In the genomic region with DNA sequence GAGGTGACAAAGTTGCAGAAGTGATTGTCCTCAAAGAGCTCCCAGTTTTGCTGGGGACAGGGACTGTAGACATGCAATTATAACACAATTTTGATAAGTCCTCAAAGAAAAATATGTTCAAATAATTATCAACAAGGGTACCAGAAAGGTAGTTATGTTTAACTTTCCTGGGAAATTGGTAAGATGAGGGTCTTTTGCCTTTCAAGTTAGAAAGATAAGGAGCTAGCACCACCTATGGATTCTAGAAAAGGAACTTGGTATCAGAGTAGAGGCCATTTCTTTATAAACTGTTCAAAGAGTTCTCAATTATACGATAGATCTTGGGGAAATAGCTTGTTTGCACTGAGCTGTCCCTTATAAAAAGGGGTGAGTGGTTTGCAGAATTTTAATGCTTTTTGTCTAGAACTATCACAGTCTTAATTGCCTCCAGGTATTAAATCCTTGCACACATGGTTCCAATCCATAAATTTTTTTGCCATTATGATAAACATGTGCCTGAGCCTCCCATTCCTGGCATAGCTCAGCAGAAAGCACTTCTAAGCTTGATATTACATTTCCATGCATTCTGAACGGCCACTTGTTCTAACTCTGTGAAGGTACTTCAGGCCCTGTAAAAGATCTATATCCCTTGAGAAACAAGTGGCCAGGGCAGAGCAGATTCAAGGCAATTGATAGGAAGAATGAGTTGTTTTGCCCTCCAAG, we compare ENCODE assay signal across 19 cellular contexts.
"Had no signal": no experiment of that assay in that cellular context is flagged by ENCODE, and none has a peak within 500 bp of the region (broad histone marks: within the 10 kb centered on the region; RNA-seq: fewer than 3 reads in every experiment).

No MANE protein-coding gene starts in this region.

- H3K27ac ChIP-seq: body of pancreas, foreskin keratinocyte, left lung, parathyroid adenoma, stomach, uterus had no signal

- H3K4me3 ChIP-seq: body of pancreas, left lung, stomach, uterus had no signal

- H3K27ac Mint-ChIP-seq: activated naive CD4-positive, alpha-beta T cell treated with anti-CD3 and anti-CD28 coated beads, Interleukin-2, amount 50 U/mL, for 24 hours; dendritic cell treated with granulocyte-macrophage colony-stimulating factor and Interleukin-4, amounts not matched to agents 40 ng/mL and 50 ng/mL, for 4 days; memory B cell; T-helper 2 cell treated with Interferon-gamma antibody and Interleukin-4, amounts not matched to agents 5 μg/mL and 100 μg/mL, for 36 hours had no signal

- H3K4me1 ChIP-seq: foreskin keratinocyte, left lung, parathyroid adenoma, uterus had no signal

- H3K4me3 Mint-ChIP-seq: activated naive CD4-positive, alpha-beta T cell treated with anti-CD3 and anti-CD28 coated beads, Interleukin-2, amount 50 U/mL, for 24 hours; central memory CD8-positive, alpha-beta T cell; dendritic cell treated with granulocyte-macrophage colony-stimulating factor and Interleukin-4, amounts not matched to agents 40 ng/mL and 50 ng/mL, for 4 days; memory B cell; neural crest cell; T-helper 2 cell treated with Interferon-gamma antibody and Interleukin-4, amounts not matched to agents 5 μg/mL and 100 μg/mL, for 36 hours had no signal

- H3K4me1 Mint-ChIP-seq: activated naive CD4-positive, alpha-beta T cell treated with anti-CD3 and anti-CD28 coated beads, Interleukin-2, amount 50 U/mL, for 24 hours; central memory CD8-positive, alpha-beta T cell; memory B cell had no signal

- H3K36me3 Mint-ChIP-seq: activated naive CD4-positive, alpha-beta T cell treated with anti-CD3 and anti-CD28 coated beads, Interleukin-2, amount 50 U/mL, for 24 hours; memory B cell had no signal

- H3K9me3 Mint-ChIP-seq: activated naive CD4-positive, alpha-beta T cell treated with anti-CD3 and anti-CD28 coated beads, Interleukin-2, amount 50 U/mL, for 24 hours; central memory CD8-positive, alpha-beta T cell; dendritic cell treated with granulocyte-macrophage colony-stimulating factor and Interleukin-4, amounts not matched to agents 40 ng/mL and 50 ng/mL, for 4 days; memory B cell; neural crest cell; T-helper 2 cell treated with Interferon-gamma antibody and Interleukin-4, amounts not matched to agents 5 μg/mL and 100 μg/mL, for 36 hours had no signal

- H3K36me3 ChIP-seq: left lung, stomach, uterus had no signal

- H3K27me3 ChIP-seq: body of pancreas, left lung, stomach, uterus had no signal

- H3K9me3 ChIP-seq: body of pancreas, left lung, stomach, uterus had no signal

- DNase-seq: amniotic stem cell; body of pancreas; erythroblast; foreskin keratinocyte; head of caudate nucleus; left lung; retina; stimulated activated CD4-positive, alpha-beta T cell treated with anti-CD3 and anti-CD28 coated beads, Interleukin-15, amount 100 ng/mL, for 24 hours; stimulated activated CD4-positive, alpha-beta T cell treated with anti-CD3 and anti-CD28 coated beads, Interleukin-4, amount 100 ng/mL, for 24 hours; stomach; uterus had no signal

- ATAC-seq: activated CD4-positive, CD25-positive, alpha-beta regulatory T cell treated with anti-CD3 and anti-CD28 coated beads, Interleukin-2, amount 50 U/mL, for 24 hours; body of pancreas; foreskin keratinocyte; left lung had no signal

- H3K27me3 Mint-ChIP-seq: activated naive CD4-positive, alpha-beta T cell treated with anti-CD3 and anti-CD28 coated beads, Interleukin-2, amount 50 U/mL, for 24 hours had no signal
